ENCODE assay signal across 22 cellular contexts in the genomic region with DNA sequence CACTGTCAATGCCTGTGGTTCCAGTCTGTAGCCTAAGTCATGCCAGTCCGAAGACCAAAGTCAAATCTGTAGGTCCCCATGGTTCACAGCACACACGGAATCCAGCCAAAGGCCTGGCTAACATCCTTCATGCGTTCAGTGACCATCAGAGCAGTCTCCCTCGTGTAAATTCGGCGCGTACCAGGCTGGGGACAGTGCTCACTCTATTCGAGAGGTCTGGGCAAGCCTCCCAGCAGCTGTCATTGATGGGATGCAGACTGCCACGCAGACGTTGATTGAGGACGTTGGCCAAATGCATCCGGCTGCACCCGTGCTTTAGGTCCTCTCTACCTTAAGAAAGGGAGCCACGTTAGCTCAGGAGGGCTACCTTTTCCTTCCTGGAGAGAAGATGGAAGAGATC. TPM values are rescaled to one million over a fixed set of nuclear protein-coding genes. Genes with fewer than 3 reads are reported as not detected.
DNase-seq lines count a peak whose midpoint lies in the region; ATAC-seq and TF ChIP-seq lines count a peak whose summit lies in the region.
"Had no signal": no experiment of that assay in that cellular context is flagged by ENCODE, and none has a peak within 500 bp of the region (broad histone marks: within the 10 kb centered on the region; RNA-seq: fewer than 3 reads in every experiment).

No MANE protein-coding gene starts in this region.

- H2BK20ac ChIP-seq in IMR-90 (ENCODE audit: low read depth, low read length): no peak overlapping the region

- CTCF ChIA-PET in IMR-90 (lab: Yijun Ruan, JAX): no interaction called here
- CTCF ChIA-PET in Caco-2 (lab: Charles Lee): no interaction called here

- no peak for DNase-seq in IMR-90
- DNase-seq in Right ventricle myocardium superior: peak; percentile 90
- peak; percentile 91 for DNase-seq in left ventricle myocardium superior
- DNase-seq in osteoblast (ENCODE audit: insufficient read length, low spot score, missing footprints): peak; percentile 46
- no peak for DNase-seq in Caco-2
- no peak for DNase-seq in activated naive CD8-positive, alpha-beta T cell treated with anti-CD3 and anti-CD28 coated beads for 36 hours
- DNase-seq: CD4-positive, CD25-positive, alpha-beta regulatory T cell; DMS53; H9; KG1; MG63; NCI-H2029; NCI-H226; NCI-H510A; NCI-H69; SIG-M5 had no signal

- dilution Hi-C loops in IMR-90 (cut with HindIII; ENCODE audit: low sequenced_read_pairs, unreplicated experiment): no loop called here

- no peak overlapping the region for H3K18ac ChIP-seq in IMR-90 (ENCODE audit: low read depth, low read length)

- peaks cover 74% of the 10 kb centered on the region for H3K79me2 ChIP-seq in osteoblast (ENCODE audit: insufficient read depth, low read length)

- H3K4me3 ChIP-seq in IMR-90 (ENCODE audit: insufficient read depth, low read depth, low read length): no peak overlapping the region
- no peak overlapping the region for H3K4me3 ChIP-seq in osteoblast (ENCODE audit: insufficient read depth, low read length)
- no peak overlapping the region for H3K4me3 ChIP-seq in Caco-2 (ENCODE audit: low read depth, low read length)
- H3K4me3 ChIP-seq: BLaER1, GM23338, MG63, SK-N-MC had no signal

- H3K23ac ChIP-seq in IMR-90 (ENCODE audit: low read depth, low read length): no peak overlapping the region

- ATAC-seq in IMR-90 (ENCODE audit: low read depth): no peak
- peak; percentile 86 for ATAC-seq in Right ventricle myocardium superior (ENCODE audit: poor library complexity)
- peak; percentile 89 for ATAC-seq in left ventricle myocardium superior
- ATAC-seq in HG02970 (IDR thresholded peaks at IDR 0.05; ENCODE audit: low FRiP score, unreplicated experiment): no peak
- ATAC-seq: GM23338, Panc1 had no signal

- H3K4me1 ChIP-seq in IMR-90 (ENCODE audit: control insufficient read depth, insufficient read depth, low read length): peaks cover 6% of the 10 kb centered on the region
- H3K4me1 ChIP-seq in osteoblast (ENCODE audit: insufficient read depth, low read length): peaks cover 5% of the 10 kb centered on the region
- no peaks in the 10 kb centered on the region for H3K4me1 ChIP-seq in Caco-2

- no peak overlapping the region for H4K8ac ChIP-seq in IMR-90 (ENCODE audit: low read depth in 2 of 2, low read length in 2 of 2)

- H3K27ac ChIP-seq in IMR-90 (ENCODE audit: insufficient read depth, low read length): no peak overlapping the region
- no peak overlapping the region for H3K27ac ChIP-seq in osteoblast (ENCODE audit: low read depth, low read length)
- H3K27ac ChIP-seq: BLaER1, RWPE1, SK-N-MC had no signal

- no peak overlapping the region for H2BK120ac ChIP-seq in IMR-90 (ENCODE audit: low read depth, low read length)

- H3K56ac ChIP-seq in IMR-90 (ENCODE audit: extremely low read depth, insufficient read depth, low read length): no peak overlapping the region

- H3K27ac Mint-ChIP-seq in Caco-2 (ENCODE audit: unreplicated experiment): no peak overlapping the region
- no peak overlapping the region for H3K27ac Mint-ChIP-seq in activated naive CD8-positive, alpha-beta T cell treated with anti-CD3 and anti-CD28 coated beads for 36 hours
- H3K27ac Mint-ChIP-seq: CD4-positive, CD25-positive, alpha-beta regulatory T cell; GM23338 had no signal

- no peaks in the 10 kb centered on the region for H3K9me3 ChIP-seq in IMR-90 (ENCODE audit: control insufficient read depth, insufficient read depth, low read length)
- no peaks in the 10 kb centered on the region for H3K9me3 ChIP-seq in osteoblast (ENCODE audit: low read depth, low read length)
- H3K9me3 ChIP-seq in Caco-2: no peaks in the 10 kb centered on the region
- H3K9me3 ChIP-seq: BLaER1, MG63 had no signal

- H3K4me2 ChIP-seq in IMR-90 (ENCODE audit: low read depth, low read length) (no peak overlapping the region), osteoblast (ENCODE audit: insufficient read depth, low read length) (no peak overlapping the region)
- H3K4me2 ChIP-seq: BLaER1, GM23338 had no signal

- H2AK5ac ChIP-seq in IMR-90 (ENCODE audit: low read depth, low read length): no peak overlapping the region

- H4K20me1 ChIP-seq in IMR-90 (ENCODE audit: insufficient read depth, low read length) (peaks cover 96% of the 10 kb centered on the region), osteoblast (ENCODE audit: insufficient read depth, low read length) (peaks cover 67% of the 10 kb centered on the region)
- H4K20me1 ChIP-seq: BLaER1 had no signal

- no peak for TF ChIP-seq RAD21 in IMR-90 (IDR thresholded peaks at IDR 0.05; ENCODE audit: low read length)

- no TSS peak for BruUV-seq in IMR-90 (replicated peaks; lab: Mats Ljungman, UMichigan)
- BruUV-seq in Caco-2 (replicated peaks; lab: Mats Ljungman, UMichigan): no TSS peak

- TF ChIP-seq POLR2A in IMR-90 (IDR thresholded peaks at IDR 0.05; ENCODE audit: low read depth, low read length): no peak

- peaks cover 97% of the 10 kb centered on the region for H3K36me3 Mint-ChIP-seq in Caco-2 (ENCODE audit: insufficient read depth, unreplicated experiment)
- peaks cover 31% of the 10 kb centered on the region for H3K36me3 Mint-ChIP-seq in activated naive CD8-positive, alpha-beta T cell treated with anti-CD3 and anti-CD28 coated beads for 36 hours
- H3K36me3 Mint-ChIP-seq: CD4-positive, CD25-positive, alpha-beta regulatory T cell had no signal

- 94% methylated on average over 12 of the region's 14 CpGs; no CpG with 5 or more reads in 1 of the 2 experiments for WGBS in IMR-90 (ENCODE audit: extremely low coverage in 2 of 2, insufficient read length in 1 of 2), 2 experiments

- H4K91ac ChIP-seq in IMR-90 (ENCODE audit: insufficient read depth, low read depth, low read length): no peak overlapping the region

- TF ChIP-seq CTCF in IMR-90 (conservative IDR thresholded peaks at IDR 0.05; ENCODE audit: low read depth, low read length) (no peak), osteoblast (IDR thresholded peaks at IDR 0.05; ENCODE audit: extremely low read depth, low read depth, low read length) (no peak), Caco-2 (IDR thresholded peaks at IDR 0.05; ENCODE audit: insufficient read depth in 1 of 2, low read depth in 1 of 2, low read length in 1 of 2, severe bottlenecking in 1 of 2, unreplicated experiment in 1 of 2) (no peak)

- H3K4ac ChIP-seq in IMR-90 (ENCODE audit: low read depth, low read length): no peak overlapping the region

- H3K79me1 ChIP-seq in IMR-90 (ENCODE audit: low read depth in 1 of 2, low read length in 2 of 2): peaks cover 46 to 86% of the 10 kb centered on the region in 2 experiments

- peak overlapping the region; percentile 9 for H2AK9ac ChIP-seq in IMR-90 (replicated peaks; ENCODE audit: low read depth, low read length, poor library complexity)

- no peaks in the 10 kb centered on the region for H3K27me3 ChIP-seq in IMR-90 (ENCODE audit: control insufficient read depth, insufficient read depth, low read length)
- H3K27me3 ChIP-seq in osteoblast (ENCODE audit: insufficient read depth, low read length): no peaks in the 10 kb centered on the region
- H3K27me3 ChIP-seq in Caco-2 (replicated peaks; ENCODE audit: control insufficient read depth, insufficient read depth, low read length): no peaks in the 10 kb centered on the region
- H3K27me3 ChIP-seq: MG63 had no signal

- H3K9me3 Mint-ChIP-seq in Caco-2 (ENCODE audit: unreplicated experiment): no peaks in the 10 kb centered on the region
- H3K9me3 Mint-ChIP-seq in activated naive CD8-positive, alpha-beta T cell treated with anti-CD3 and anti-CD28 coated beads for 36 hours: no peaks in the 10 kb centered on the region
- H3K9me3 Mint-ChIP-seq: CD4-positive, CD25-positive, alpha-beta regulatory T cell; GM23338; H9 had no signal

- no peak overlapping the region for H2BK5ac ChIP-seq in IMR-90 (ENCODE audit: low read depth, low read length, poor library complexity, severe bottlenecking)

- intact Hi-C loops in IMR-90 (cut with micrococcal nuclease) (no loop called here), Right ventricle myocardium superior (cut with DNase I) (no loop called here), left ventricle myocardium superior (cut with micrococcal nuclease) (no loop called here), Caco-2 (cut with micrococcal nuclease; ENCODE audit: unreplicated experiment) (no loop called here)

- in situ Hi-C loops in IMR-90 (cut with MboI; ENCODE audit: low sequenced_read_pairs): no loop called here

- H2BK15ac ChIP-seq in IMR-90 (ENCODE audit: low read depth, low read length): no peak overlapping the region

- H2AFZ ChIP-seq in IMR-90 (replicated peaks; ENCODE audit: low read length, poor library complexity) (no peak overlapping the region), osteoblast (ENCODE audit: low read length) (no peak overlapping the region)
- H2AFZ ChIP-seq: GM23338 had no signal

- H4K5ac ChIP-seq in IMR-90 (ENCODE audit: low read depth, low read length): no peak overlapping the region

- no peak overlapping the region for H3K14ac ChIP-seq in IMR-90 (replicated peaks; ENCODE audit: low read depth, low read length)

- H3K4me1 Mint-ChIP-seq in Caco-2 (ENCODE audit: low read depth, unreplicated experiment): no peaks in the 10 kb centered on the region
- peaks cover 1% of the 10 kb centered on the region for H3K4me1 Mint-ChIP-seq in activated naive CD8-positive, alpha-beta T cell treated with anti-CD3 and anti-CD28 coated beads for 36 hours
- H3K4me1 Mint-ChIP-seq: CD4-positive, CD25-positive, alpha-beta regulatory T cell; GM23338; H9 had no signal

- H3K27me3 Mint-ChIP-seq in Caco-2 (ENCODE audit: insufficient read depth, unreplicated experiment): no peaks in the 10 kb centered on the region
- H3K27me3 Mint-ChIP-seq in activated naive CD8-positive, alpha-beta T cell treated with anti-CD3 and anti-CD28 coated beads for 36 hours: peaks cover 14% of the 10 kb centered on the region
- H3K27me3 Mint-ChIP-seq: CD4-positive, CD25-positive, alpha-beta regulatory T cell had no signal

- no peak overlapping the region for H3K4me3 Mint-ChIP-seq in Caco-2 (ENCODE audit: unreplicated experiment)
- no peak overlapping the region for H3K4me3 Mint-ChIP-seq in activated naive CD8-positive, alpha-beta T cell treated with anti-CD3 and anti-CD28 coated beads for 36 hours
- H3K4me3 Mint-ChIP-seq: CD4-positive, CD25-positive, alpha-beta regulatory T cell; GM23338; H9 had no signal

- H3K9ac ChIP-seq in IMR-90 (ENCODE audit: low read depth, low read length): no peak overlapping the region
- H3K9ac ChIP-seq: BLaER1 had no signal

- H3K9me1 ChIP-seq in IMR-90 (ENCODE audit: insufficient read depth, low read length): no peaks in the 10 kb centered on the region; the same call in 1 of the 2 replicates

- POLR2A ChIA-PET in IMR-90 (lab: Charles Lee; ENCODE audit: unreplicated experiment): no interaction called here
- POLR2A ChIA-PET in Caco-2 (lab: Charles Lee): no interaction called here

- H3K36me3 ChIP-seq in IMR-90 (ENCODE audit: control insufficient read depth, insufficient read depth, low read length): peaks cover 88% of the 10 kb centered on the region
- H3K36me3 ChIP-seq in osteoblast (ENCODE audit: insufficient read depth, low read length): peaks cover 89% of the 10 kb centered on the region
- H3K36me3 ChIP-seq in Caco-2 (ENCODE audit: control insufficient read depth, insufficient read depth, low read length): peaks cover 20% of the 10 kb centered on the region
- H3K36me3 ChIP-seq: BLaER1 had no signal

RNA-seq across cellular contexts. Expression of gene CTTN, which starts 11.9 kb away (rescaled TPM):
- 287 and 341 TPM in 2 replicates for total RNA-seq in IMR-90 (2012; rRNA removed)
- 278 and 296 TPM in 2 replicates for polyA plus RNA-seq in IMR-90 (2012; rRNA removed)
- polyA plus RNA-seq in IMR-90 (2012; cell fraction: cytosol; rRNA removed): 121 and 139 TPM in 2 replicates
- polyA plus RNA-seq in IMR-90 (2012; cell fraction: nucleus; rRNA removed; ENCODE audit: low replicate concordance): 1,027 and 1,310 TPM in 2 replicates
- total RNA-seq in Right ventricle myocardium superior: 156 TPM
- 169 TPM for total RNA-seq in left ventricle myocardium superior
- 426 and 429 TPM in 2 replicates for total RNA-seq in osteoblast
- total RNA-seq in Caco-2 (2022): 502 and 510 TPM in 2 replicates
- total RNA-seq in activated naive CD8-positive, alpha-beta T cell treated with anti-CD3 and anti-CD28 coated beads for 36 hours: 10 to 100 TPM; 10.5 to 11.3 TPM

Comparison
In these comparisons a context has a peak if more than half of its experiments do, and no peak if none do; other contexts are left out.
1. ATAC-seq: peak in Right ventricle myocardium superior (single experiment) and left ventricle myocardium superior (single experiment); none in IMR-90 (single experiment) and HG02970 (single experiment).
2. DNase-seq: peak in Right ventricle myocardium superior (single experiment), left ventricle myocardium superior (single experiment) and osteoblast (single experiment); none in IMR-90 (single experiment), Caco-2 (0 of 2) and activated naive CD8-positive, alpha-beta T cell treated with anti-CD3 and anti-CD28 coated beads for 36 hours (single experiment).
3. RNA of gene CTTN, which starts 11.9 kb away (total RNA-seq): 502 to 510 TPM in Caco-2, 426 to 429 TPM in osteoblast, 287 to 341 TPM in IMR-90, 169 TPM in left ventricle myocardium superior (single experiment) and 156 TPM in Right ventricle myocardium superior (single experiment); 10.5 to 11.3 TPM in activated naive CD8-positive, alpha-beta T cell treated with anti-CD3 and anti-CD28 coated beads for 36 hours; every median in the first group is over 10 times any median in the second.